Comparison of ENCODE assay signal across 2 cellular contexts in the genomic region with DNA sequence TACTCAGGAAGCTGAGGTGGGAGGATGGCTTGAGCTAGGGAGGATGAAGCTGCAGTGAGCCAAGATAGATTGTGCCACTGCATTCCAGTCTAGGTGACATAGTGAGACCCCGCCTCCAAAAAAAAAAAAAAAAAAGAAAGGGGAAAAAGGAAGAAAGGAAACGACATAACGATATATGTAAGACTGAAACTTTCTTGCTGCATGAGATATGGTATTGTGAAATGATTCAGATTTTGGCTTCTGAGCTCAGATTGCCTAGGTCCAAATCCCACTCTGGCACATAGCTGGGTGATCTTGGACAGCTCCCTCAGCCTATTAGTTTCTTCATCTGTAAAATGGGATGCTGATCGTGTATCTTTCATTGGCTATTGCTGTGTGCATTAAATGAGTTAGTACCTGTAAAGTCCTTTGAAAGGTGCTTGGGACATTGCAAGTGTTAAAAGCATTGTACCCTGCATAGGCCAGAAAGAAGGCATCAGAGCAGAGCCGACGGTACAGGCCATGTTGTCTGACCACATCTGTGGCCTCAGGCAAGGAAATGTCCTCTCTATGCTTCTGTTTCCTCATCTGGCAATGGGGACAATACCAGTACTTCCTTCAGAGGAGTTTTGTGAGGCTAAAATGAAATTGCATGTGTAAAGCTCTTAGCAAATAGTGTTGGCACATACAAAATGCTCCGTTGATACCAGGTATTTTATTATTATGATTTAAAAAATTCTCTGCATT.
TF ChIP-seq lines count a peak whose summit lies in the region.

No MANE protein-coding gene starts in this region.

TF ChIP-seq in A549, 52 proteins besides CTCF, POLR2A, EP300 and RAD21 (continued from another document):
- TF ChIP-seq, protein P1, sequence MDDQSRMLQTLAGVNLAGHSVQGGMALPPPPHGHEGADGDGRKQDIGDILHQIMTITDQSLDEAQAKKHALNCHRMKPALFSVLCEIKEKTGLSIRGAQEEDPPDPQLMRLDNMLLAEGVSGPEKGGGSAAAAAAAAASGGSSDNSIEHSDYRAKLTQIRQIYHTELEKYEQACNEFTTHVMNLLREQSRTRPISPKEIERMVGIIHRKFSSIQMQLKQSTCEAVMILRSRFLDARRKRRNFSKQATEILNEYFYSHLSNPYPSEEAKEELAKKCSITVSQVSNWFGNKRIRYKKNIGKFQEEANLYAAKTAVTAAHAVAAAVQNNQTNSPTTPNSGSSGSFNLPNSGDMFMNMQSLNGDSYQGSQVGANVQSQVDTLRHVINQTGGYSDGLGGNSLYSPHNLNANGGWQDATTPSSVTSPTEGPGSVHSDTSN (IDR thresholded peaks at IDR 0.05): no peak
- TF ChIP-seq SREBF2 (IDR thresholded peaks at IDR 0.05): no peak

TF ChIP-seq in GM23338, 12 proteins besides CTCF, POLR2A, EP300 and RAD21 (continued from another document):
- TF ChIP-seq, protein P2, sequence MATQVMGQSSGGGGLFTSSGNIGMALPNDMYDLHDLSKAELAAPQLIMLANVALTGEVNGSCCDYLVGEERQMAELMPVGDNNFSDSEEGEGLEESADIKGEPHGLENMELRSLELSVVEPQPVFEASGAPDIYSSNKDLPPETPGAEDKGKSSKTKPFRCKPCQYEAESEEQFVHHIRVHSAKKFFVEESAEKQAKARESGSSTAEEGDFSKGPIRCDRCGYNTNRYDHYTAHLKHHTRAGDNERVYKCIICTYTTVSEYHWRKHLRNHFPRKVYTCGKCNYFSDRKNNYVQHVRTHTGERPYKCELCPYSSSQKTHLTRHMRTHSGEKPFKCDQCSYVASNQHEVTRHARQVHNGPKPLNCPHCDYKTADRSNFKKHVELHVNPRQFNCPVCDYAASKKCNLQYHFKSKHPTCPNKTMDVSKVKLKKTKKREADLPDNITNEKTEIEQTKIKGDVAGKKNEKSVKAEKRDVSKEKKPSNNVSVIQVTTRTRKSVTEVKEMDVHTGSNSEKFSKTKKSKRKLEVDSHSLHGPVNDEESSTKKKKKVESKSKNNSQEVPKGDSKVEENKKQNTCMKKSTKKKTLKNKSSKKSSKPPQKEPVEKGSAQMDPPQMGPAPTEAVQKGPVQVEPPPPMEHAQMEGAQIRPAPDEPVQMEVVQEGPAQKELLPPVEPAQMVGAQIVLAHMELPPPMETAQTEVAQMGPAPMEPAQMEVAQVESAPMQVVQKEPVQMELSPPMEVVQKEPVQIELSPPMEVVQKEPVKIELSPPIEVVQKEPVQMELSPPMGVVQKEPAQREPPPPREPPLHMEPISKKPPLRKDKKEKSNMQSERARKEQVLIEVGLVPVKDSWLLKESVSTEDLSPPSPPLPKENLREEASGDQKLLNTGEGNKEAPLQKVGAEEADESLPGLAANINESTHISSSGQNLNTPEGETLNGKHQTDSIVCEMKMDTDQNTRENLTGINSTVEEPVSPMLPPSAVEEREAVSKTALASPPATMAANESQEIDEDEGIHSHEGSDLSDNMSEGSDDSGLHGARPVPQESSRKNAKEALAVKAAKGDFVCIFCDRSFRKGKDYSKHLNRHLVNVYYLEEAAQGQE (IDR thresholded peaks at IDR 0.05; ENCODE audit: unreplicated experiment): peak; percentile 11
TF ChIP-seq in GM23338: peak in this region for 1.
